Comparison of ENCODE assay signal across 1 cellular context in the genomic region with DNA sequence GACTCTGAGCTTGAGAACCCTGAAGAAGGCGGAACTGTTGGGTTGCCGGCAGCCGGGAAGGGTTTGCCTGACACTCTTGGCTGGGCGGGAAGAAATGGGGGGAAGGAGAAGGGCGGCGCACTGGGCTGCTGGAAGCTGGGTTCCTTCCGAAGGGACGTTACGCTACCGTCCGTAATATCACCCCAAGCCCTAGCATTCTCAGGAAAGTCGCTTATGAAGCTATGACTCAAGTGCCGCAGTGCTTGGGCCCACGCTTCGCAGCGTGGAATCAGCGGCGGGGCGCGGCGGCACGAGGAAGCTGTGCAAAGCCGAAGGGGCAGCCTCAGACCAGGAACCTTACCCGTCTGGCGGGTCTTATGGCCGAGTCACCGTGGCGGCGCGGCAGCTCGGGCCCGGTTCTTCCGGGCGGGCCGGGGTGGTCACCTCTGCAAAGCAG.
A peak's percentile ranks its signal among the peaks of the same experiment; 100 is the strongest.
TF ChIP-seq lines count a peak whose summit lies in the region.

No MANE protein-coding gene starts in this region.

TF ChIP-seq in HEK293, 187 proteins besides CTCF, POLR2A, EP300 and RAD21 (continued from another document):
- TF ChIP-seq TCF7L2 (IDR thresholded peaks at IDR 0.05; ENCODE audit: borderline replicate concordance, low read depth, low read length) (no peak), ZNF416 (tag by site-specific recombination; IDR thresholded peaks at IDR 0.05) (no peak), ZNF624 (tag by site-specific recombination; IDR thresholded peaks at IDR 0.05) (no peak), ZNF621 (tag by site-specific recombination; IDR thresholded peaks at IDR 0.05) (no peak), ZNF174 (tag by site-specific recombination; IDR thresholded peaks at IDR 0.05) (no peak)
- TF ChIP-seq, protein P1, sequence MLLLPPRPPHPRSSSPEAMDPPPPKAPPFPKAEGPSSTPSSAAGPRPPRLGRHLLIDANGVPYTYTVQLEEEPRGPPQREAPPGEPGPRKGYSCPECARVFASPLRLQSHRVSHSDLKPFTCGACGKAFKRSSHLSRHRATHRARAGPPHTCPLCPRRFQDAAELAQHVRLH (tag by site-specific recombination; IDR thresholded peaks at IDR 0.05), result 0 out of 2 replicates have a peak, but pooled peaks have one; percentile 69
- TF ChIP-seq, protein P2, sequence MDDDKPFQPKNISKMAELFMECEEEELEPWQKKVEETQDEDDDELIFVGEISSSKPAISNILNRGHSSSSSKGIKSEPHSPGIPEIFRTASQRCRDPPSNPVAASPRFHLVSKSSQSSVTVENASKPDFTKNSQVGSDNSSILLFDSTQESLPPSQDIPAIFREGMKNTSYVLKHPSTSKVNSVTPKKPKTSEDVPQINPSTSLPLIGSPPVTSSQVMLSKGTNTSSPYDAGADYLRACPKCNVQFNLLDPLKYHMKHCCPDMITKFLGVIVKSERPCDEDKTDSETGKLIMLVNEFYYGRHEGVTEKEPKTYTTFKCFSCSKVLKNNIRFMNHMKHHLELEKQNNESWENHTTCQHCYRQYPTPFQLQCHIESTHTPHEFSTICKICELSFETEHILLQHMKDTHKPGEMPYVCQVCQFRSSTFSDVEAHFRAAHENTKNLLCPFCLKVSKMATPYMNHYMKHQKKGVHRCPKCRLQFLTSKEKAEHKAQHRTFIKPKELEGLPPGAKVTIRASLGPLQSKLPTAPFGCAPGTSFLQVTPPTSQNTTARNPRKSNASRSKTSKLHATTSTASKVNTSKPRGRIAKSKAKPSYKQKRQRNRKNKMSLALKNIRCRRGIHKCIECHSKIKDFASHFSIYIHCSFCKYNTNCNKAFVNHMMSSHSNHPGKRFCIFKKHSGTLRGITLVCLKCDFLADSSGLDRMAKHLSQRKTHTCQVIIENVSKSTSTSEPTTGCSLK (tag by site-specific recombination; IDR thresholded peaks at IDR 0.05), result no peak
- TF ChIP-seq, protein P3, sequence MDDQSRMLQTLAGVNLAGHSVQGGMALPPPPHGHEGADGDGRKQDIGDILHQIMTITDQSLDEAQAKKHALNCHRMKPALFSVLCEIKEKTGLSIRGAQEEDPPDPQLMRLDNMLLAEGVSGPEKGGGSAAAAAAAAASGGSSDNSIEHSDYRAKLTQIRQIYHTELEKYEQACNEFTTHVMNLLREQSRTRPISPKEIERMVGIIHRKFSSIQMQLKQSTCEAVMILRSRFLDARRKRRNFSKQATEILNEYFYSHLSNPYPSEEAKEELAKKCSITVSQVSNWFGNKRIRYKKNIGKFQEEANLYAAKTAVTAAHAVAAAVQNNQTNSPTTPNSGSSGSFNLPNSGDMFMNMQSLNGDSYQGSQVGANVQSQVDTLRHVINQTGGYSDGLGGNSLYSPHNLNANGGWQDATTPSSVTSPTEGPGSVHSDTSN (CRISPR knock-in tag; IDR thresholded peaks at IDR 0.05), result peak; percentile 49; the same call in 1 of the 2 replicates
- TF ChIP-seq, protein P4, sequence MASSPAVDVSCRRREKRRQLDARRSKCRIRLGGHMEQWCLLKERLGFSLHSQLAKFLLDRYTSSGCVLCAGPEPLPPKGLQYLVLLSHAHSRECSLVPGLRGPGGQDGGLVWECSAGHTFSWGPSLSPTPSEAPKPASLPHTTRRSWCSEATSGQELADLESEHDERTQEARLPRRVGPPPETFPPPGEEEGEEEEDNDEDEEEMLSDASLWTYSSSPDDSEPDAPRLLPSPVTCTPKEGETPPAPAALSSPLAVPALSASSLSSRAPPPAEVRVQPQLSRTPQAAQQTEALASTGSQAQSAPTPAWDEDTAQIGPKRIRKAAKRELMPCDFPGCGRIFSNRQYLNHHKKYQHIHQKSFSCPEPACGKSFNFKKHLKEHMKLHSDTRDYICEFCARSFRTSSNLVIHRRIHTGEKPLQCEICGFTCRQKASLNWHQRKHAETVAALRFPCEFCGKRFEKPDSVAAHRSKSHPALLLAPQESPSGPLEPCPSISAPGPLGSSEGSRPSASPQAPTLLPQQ (tag by site-specific recombination; IDR thresholded peaks at IDR 0.05), result peak; percentile 30; the same call in 1 of the 2 replicates
TF ChIP-seq in HEK293: peak in this region for 7.
